8 cellular contexts compared by ENCODE assay signal in the genomic region with DNA sequence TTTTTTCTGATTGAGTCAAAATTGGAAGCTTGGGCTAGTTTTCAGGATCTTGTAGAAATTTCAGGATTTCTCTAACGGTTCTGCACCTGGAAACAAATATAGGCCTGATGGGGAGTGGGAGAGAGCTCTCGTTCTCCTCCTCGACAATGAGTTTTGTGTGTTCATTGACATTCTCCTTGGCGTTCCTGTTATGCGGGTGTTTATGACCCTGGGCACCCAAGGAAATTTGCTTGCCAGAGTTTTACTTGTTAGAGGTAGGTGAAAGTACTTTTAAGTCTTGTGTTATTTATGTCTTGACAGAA. TPM values are rescaled to one million over a fixed set of nuclear protein-coding genes. Genes with fewer than 3 reads are reported as not detected.
DNase-seq lines count a peak whose midpoint lies in the region; ATAC-seq and TF ChIP-seq lines count a peak whose summit lies in the region.

No MANE protein-coding gene starts in this region.

- H3K9me2 ChIP-seq in GM23248 (ENCODE audit: insufficient read depth) = no peaks in the 10 kb centered on the region

- peaks cover 26% of the 10 kb centered on the region for H3K36me3 Mint-ChIP-seq in activated CD4-positive, alpha-beta memory T cell treated with anti-CD3 and anti-CD28 coated beads for 36 hours

- H3K9me3 ChIP-seq in GM23248 (ENCODE audit: low read depth) = no peaks in the 10 kb centered on the region

- H3K79me2 ChIP-seq in GM23248 (ENCODE audit: insufficient read depth) = peaks cover 66% of the 10 kb centered on the region

- peak overlapping the region; percentile 83 for H3K4me2 ChIP-seq in GM23248 (ENCODE audit: unreplicated experiment)

- intact Hi-C loops in activated CD4-positive, alpha-beta memory T cell treated with anti-CD3 and anti-CD28 coated beads for 36 hours (cut with micrococcal nuclease) = loop anchor here (10.0 kb wide), 1 partner anchor 295 kb away; no protein-coding TSS in a partner anchor

- ATAC-seq in GM18867 (IDR thresholded peaks at IDR 0.05; ENCODE audit: unreplicated experiment) = no peak
- no peak for ATAC-seq in HG03175 (IDR thresholded peaks at IDR 0.05; ENCODE audit: unreplicated experiment)

- H3K9ac ChIP-seq in GM23248 = peak overlapping the region; percentile 92

- no peaks in the 10 kb centered on the region for H3K27me3 Mint-ChIP-seq in activated CD4-positive, alpha-beta memory T cell treated with anti-CD3 and anti-CD28 coated beads for 36 hours

- POLR2A ChIA-PET in activated CD4-positive, alpha-beta memory T cell treated with anti-CD3 and anti-CD28 coated beads for 36 hours (lab: Charles Lee) = interaction anchor here (1.1 to 6.1 kb wide), 3 partner anchors 33 to 155 kb away, joined by 6 to 62 read pairs (median 7); no protein-coding TSS in a partner anchor

- peaks cover 19% of the 10 kb centered on the region; the same call in 1 of the 2 replicates for H4K20me1 ChIP-seq in GM23248 (ENCODE audit: insufficient read depth)

- no peaks in the 10 kb centered on the region for H3K27me3 ChIP-seq in GM23248 (replicated peaks; ENCODE audit: insufficient read depth)

- no peaks in the 10 kb centered on the region for H3K9me3 Mint-ChIP-seq in activated CD4-positive, alpha-beta memory T cell treated with anti-CD3 and anti-CD28 coated beads for 36 hours

- H3K4me3 ChIP-seq in GM23248 (peak overlapping the region; percentile 78), fibroblast of villous mesenchyme (ENCODE audit: low read depth, low read length) (peak overlapping the region; percentile 87), skin epidermis (peak overlapping the region in 5 of 7 experiments; percentile 61 to 93 (median 84))

- TF ChIP-seq CTCF in fibroblast of villous mesenchyme (IDR thresholded peaks at IDR 0.05; ENCODE audit: insufficient read depth, low read depth, low read length) = no peak

- 6 to 11% methylated on average over 5 of the region's 5 CpGs for WGBS in GM23248 (ENCODE audit: low coverage in 1 of 2, low lambda C conversion rate in 2 of 2, missing lambda C conversion rate in 2 of 2), 2 experiments

- H3K27ac ChIP-seq in GM23248 (peak overlapping the region; percentile 93), skin epidermis (peak overlapping the region in 11 of 21 experiments; percentile 9 to 99 (median 97))

- CTCF ChIA-PET in activated CD4-positive, alpha-beta memory T cell treated with anti-CD3 and anti-CD28 coated beads for 36 hours (lab: Charles Lee) = interaction anchor here (1.0 kb wide), 1 partner anchor 50 kb away, joined by 3 read pairs; no protein-coding TSS in a partner anchor

- in situ Hi-C loops in GM23248 (cut with MboI) = no loop called here

- H3F3A ChIP-seq in GM23248 (ENCODE audit: insufficient read depth) = peaks cover 37% of the 10 kb centered on the region

- H2AFZ ChIP-seq in GM23248 = no peak overlapping the region

- H3K4me1 ChIP-seq in GM23248 (ENCODE audit: insufficient read depth) = peaks cover 43% of the 10 kb centered on the region

- H3K4me1 Mint-ChIP-seq in activated CD4-positive, alpha-beta memory T cell treated with anti-CD3 and anti-CD28 coated beads for 36 hours (ENCODE audit: low read depth) = peaks cover 66% of the 10 kb centered on the region

- peak overlapping the region; percentile 95 for H3K27ac Mint-ChIP-seq in activated CD4-positive, alpha-beta memory T cell treated with anti-CD3 and anti-CD28 coated beads for 36 hours

- H3K36me3 ChIP-seq in GM23248 (ENCODE audit: low read depth) = no peaks in the 10 kb centered on the region

- DNase-seq in GM23248 = no peak
- no peak for DNase-seq in activated CD4-positive, alpha-beta memory T cell treated with anti-CD3 and anti-CD28 coated beads for 36 hours
- peak; percentile 16 for DNase-seq in fibroblast of villous mesenchyme (ENCODE audit: low read depth)
- no peak for DNase-seq in NK-92 (lab: John Stamatoyannopoulos, UW; ENCODE audit: unreplicated experiment)
- DNase-seq in NCI-H1092 (lab: John Stamatoyannopoulos, UW) = no peak

- peak overlapping the region; percentile 95 for H3K4me3 Mint-ChIP-seq in activated CD4-positive, alpha-beta memory T cell treated with anti-CD3 and anti-CD28 coated beads for 36 hours

RNA-seq across cellular contexts. Expression of gene ASXL1, which starts 2.2 kb away (rescaled TPM):
- total RNA-seq in GM23248 (2014; rRNA removed; shearing (Covaris generic)) = 38.8 and 39.9 TPM in 2 replicates
- polyA plus RNA-seq in GM23248 (2016; fragmentation: Nextera tagmentation; extraction: Ambion mirVana) = 13.8 and 18.7 TPM in 2 replicates
- total RNA-seq in activated CD4-positive, alpha-beta memory T cell treated with anti-CD3 and anti-CD28 coated beads for 36 hours = 100 to 1,000 TPM; 141 to 147 TPM
- 48.0 and 61.7 TPM in 2 replicates for total RNA-seq in fibroblast of villous mesenchyme
